14 cellular contexts compared by ENCODE assay signal in the genomic region with DNA sequence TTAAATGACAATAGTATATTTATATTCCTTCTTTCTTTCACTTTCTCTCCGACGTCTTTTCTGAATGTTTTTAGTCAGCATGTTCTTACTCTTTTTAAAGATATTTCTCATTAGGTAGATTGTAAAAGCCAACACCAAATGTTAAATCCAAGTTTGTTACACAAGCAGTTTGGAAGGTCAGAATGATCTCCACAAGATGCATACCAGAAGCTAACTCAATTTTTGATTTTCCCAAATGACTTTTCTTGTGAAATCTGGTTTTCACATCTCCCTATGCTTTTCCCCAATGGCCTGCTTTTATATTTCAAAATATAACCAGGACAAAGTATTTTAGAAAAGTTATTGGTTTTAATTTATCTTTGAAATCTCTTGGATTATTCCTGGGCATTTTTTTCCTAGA. TPM values are rescaled to one million over a fixed set of nuclear protein-coding genes. Genes with fewer than 3 reads are reported as not detected.
DNase-seq lines count a peak whose midpoint lies in the region; ATAC-seq and TF ChIP-seq lines count a peak whose summit lies in the region.
"Had no signal": no experiment of that assay in that cellular context is flagged by ENCODE, and none has a peak within 500 bp of the region (broad histone marks: within the 10 kb centered on the region; RNA-seq: fewer than 3 reads in every experiment).

No MANE protein-coding gene starts in this region.

- peaks cover 14 to 15% of the 10 kb centered on the region in 2 donors for H3K36me3 Mint-ChIP-seq in CD4-positive, alpha-beta memory T cell
- peaks cover 25% of the 10 kb centered on the region for H3K36me3 Mint-ChIP-seq in activated CD8-positive, alpha-beta T cell treated with anti-CD3 and anti-CD28 coated beads, Interleukin-2, amount 10 ng/mL, durations not matched to agents 7 days and 5 days (ENCODE audit: low read depth)

- H3K9me2 ChIP-seq in PC-9 (ENCODE audit: insufficient read depth), result peaks cover 4% of the 10 kb centered on the region; the same call in 1 of the 2 replicates

- no TSS peak for BruUV-seq in PC-9 (replicated peaks; lab: Mats Ljungman, UMichigan)

- intact Hi-C loops in CD4-positive, alpha-beta memory T cell (cut with micrococcal nuclease), result no loop called here
- intact Hi-C loops in left ventricle myocardium superior (cut with micrococcal nuclease), result no loop called here
- intact Hi-C loops in PC-9 (cut with micrococcal nuclease; ENCODE audit: unreplicated experiment), result no loop called here

- TF ChIP-seq CTCF in foreskin fibroblast (IDR thresholded peaks at IDR 0.05; ENCODE audit: low read depth, low read length) (no peak), PC-9 (conservative IDR thresholded peaks at IDR 0.05) (no peak)

- peak overlapping the region; percentile 40 for H3K27ac ChIP-seq in CD4-positive, alpha-beta memory T cell (ENCODE audit: low read depth, low read length)
- H3K27ac ChIP-seq in skin epidermis (peak overlapping the region in 16 of 21 experiments; percentile 19 to 83 (median 55)), PC-9 (no peak overlapping the region)

- no peak for DNase-seq in CD4-positive, alpha-beta memory T cell
- no peak for DNase-seq in activated CD8-positive, alpha-beta T cell treated with anti-CD3 and anti-CD28 coated beads, Interleukin-2, amount 10 ng/mL, durations not matched to agents 7 days and 5 days
- DNase-seq in left ventricle myocardium superior, result no peak
- DNase-seq in foreskin fibroblast, result no peak
- no peak for DNase-seq in PC-9
- no peak for DNase-seq in NOMO-1 treated with dmso at 0.1 percent for 144 hours (lab: John Stamatoyannopoulos, UW; ENCODE audit: unreplicated experiment)
- no peak for DNase-seq in KBM-7
- DNase-seq: activated B cell treated with CpG ODN at 0.5 μM for 24 hours, H9, NCI-H1436, NCI-H510A treated with DMSO at 0.1 percent for 48 hours, T-helper 1 cell had no signal

- no peak overlapping the region for H2AFZ ChIP-seq in PC-9

- peak overlapping the region; percentile 2 to 27 for H3K4me3 ChIP-seq in CD4-positive, alpha-beta memory T cell (ENCODE audit: low read length in 2 of 2)
- H3K4me3 ChIP-seq in skin epidermis, result peak overlapping the region in 1 of 7 experiments; percentile 2
- no peak overlapping the region for H3K4me3 ChIP-seq in foreskin fibroblast (ENCODE audit: low read depth in 1 of 2, low read length in 2 of 2)
- no peak overlapping the region for H3K4me3 ChIP-seq in PC-9

- H3K4me2 ChIP-seq in PC-9, result no peak overlapping the region

- H3K27me3 ChIP-seq in CD4-positive, alpha-beta memory T cell (ENCODE audit: insufficient read depth, low read length), result no peaks in the 10 kb centered on the region
- H3K27me3 ChIP-seq in PC-9 (ENCODE audit: insufficient read depth, low read depth), result no peaks in the 10 kb centered on the region

- POLR2A ChIA-PET in CD4-positive, alpha-beta memory T cell (lab: Charles Lee; ENCODE audit: partially characterized antibody), result interaction anchor here (0.8 to 8.7 kb wide), 8 partner anchors 8 to 1381 kb away, joined by 3 to 206 read pairs (median 11); partner anchors contain the start of gene BCL6
- POLR2A ChIA-PET in activated CD8-positive, alpha-beta T cell treated with anti-CD3 and anti-CD28 coated beads, Interleukin-2, amount 10 ng/mL, durations not matched to agents 7 days and 5 days (lab: Charles Lee), result interaction anchor here (2.7 kb wide), 1 partner anchor 9 kb away, joined by 10 read pairs; no protein-coding TSS in a partner anchor
- POLR2A ChIA-PET in PC-9 (lab: Charles Lee; ENCODE audit: unreplicated experiment), result no interaction called here

- CTCF ChIA-PET in CD4-positive, alpha-beta memory T cell (lab: Charles Lee; ENCODE audit: partially characterized antibody), result interaction anchor here (0.7 to 7.6 kb wide), 10 partner anchors 10 to 1383 kb away, joined by 3 to 78 read pairs (median 7); partner anchors contain the start of gene BCL6
- CTCF ChIA-PET in activated CD8-positive, alpha-beta T cell treated with anti-CD3 and anti-CD28 coated beads, Interleukin-2, amount 10 ng/mL, durations not matched to agents 7 days and 5 days (lab: Charles Lee), result interaction anchor here (1.4 to 2.5 kb wide), 3 partner anchors 8 to 81 kb away, joined by 3 to 15 read pairs (median 5); no protein-coding TSS in a partner anchor
- CTCF ChIA-PET in PC-9 (lab: Charles Lee), result no interaction called here

- peak overlapping the region; percentile 73 to 85 (median 78) for H3K4me3 Mint-ChIP-seq in CD4-positive, alpha-beta memory T cell
- H3K4me3 Mint-ChIP-seq in activated CD8-positive, alpha-beta T cell treated with anti-CD3 and anti-CD28 coated beads, Interleukin-2, amount 10 ng/mL, durations not matched to agents 7 days and 5 days, result peak overlapping the region; percentile 44
- H3K4me3 Mint-ChIP-seq: activated B cell treated with CpG ODN at 0.5 μM for 24 hours; activated T-helper 1 cell treated with anti-CD3 and anti-CD28 coated beads, Interleukin-12 subunit alpha, Interleukin-12 subunit beta, Interleukin-2, Interleukin-4 antibody, amounts not matched to agents 30 ng/mL and 10 ng/mL and 1 ng/mL, durations not matched to agents 14 hours and 24 hours and 36 hours; H9 had no signal

- no peaks in the 10 kb centered on the region for H3K27me3 Mint-ChIP-seq in CD4-positive, alpha-beta memory T cell
- H3K27me3 Mint-ChIP-seq in activated CD8-positive, alpha-beta T cell treated with anti-CD3 and anti-CD28 coated beads, Interleukin-2, amount 10 ng/mL, durations not matched to agents 7 days and 5 days (ENCODE audit: low read depth), result no peaks in the 10 kb centered on the region

- no peaks in the 10 kb centered on the region for H3K9me3 ChIP-seq in CD4-positive, alpha-beta memory T cell (ENCODE audit: control insufficient read depth in 1 of 2, low read length in 2 of 2)
- H3K9me3 ChIP-seq in PC-9 (ENCODE audit: insufficient read depth, low read depth), result peaks cover 6% of the 10 kb centered on the region; the same call in 1 of the 2 replicates

- in situ Hi-C loops in KBM-7 (cut with MboI; ENCODE audit: low pct_unique_long_range_greater_than_20kb, low sequenced_read_pairs), result no loop called here

- ATAC-seq in activated CD8-positive, alpha-beta T cell treated with anti-CD3 and anti-CD28 coated beads, Interleukin-2, amount 10 ng/mL, durations not matched to agents 7 days and 5 days, result no peak
- ATAC-seq in left ventricle myocardium superior, result peak; percentile 48

- H4K20me1 ChIP-seq in PC-9 (ENCODE audit: insufficient read depth), result no peaks in the 10 kb centered on the region

- peak overlapping the region in 6 of 7 donors; percentile 62 to 93 (median 88) for H3K27ac Mint-ChIP-seq in CD4-positive, alpha-beta memory T cell
- no peak overlapping the region for H3K27ac Mint-ChIP-seq in activated CD8-positive, alpha-beta T cell treated with anti-CD3 and anti-CD28 coated beads, Interleukin-2, amount 10 ng/mL, durations not matched to agents 7 days and 5 days
- H3K27ac Mint-ChIP-seq: activated B cell treated with CpG ODN at 0.5 μM for 24 hours; activated T-helper 1 cell treated with anti-CD3 and anti-CD28 coated beads, Interleukin-12 subunit alpha, Interleukin-12 subunit beta, Interleukin-2, Interleukin-4 antibody, amounts not matched to agents 30 ng/mL and 10 ng/mL and 1 ng/mL, durations not matched to agents 14 hours and 24 hours and 36 hours; H9 had no signal

- H3K4me1 ChIP-seq in CD4-positive, alpha-beta memory T cell (ENCODE audit: insufficient read depth, low read length), result peaks cover 45% of the 10 kb centered on the region
- H3K4me1 ChIP-seq in PC-9 (replicated peaks; ENCODE audit: insufficient read depth), result no peaks in the 10 kb centered on the region

- no peaks in the 10 kb centered on the region for H3K36me3 ChIP-seq in CD4-positive, alpha-beta memory T cell (ENCODE audit: insufficient read depth, low read length)
- no peaks in the 10 kb centered on the region for H3K36me3 ChIP-seq in PC-9 (ENCODE audit: low read depth)

- H3K9me3 Mint-ChIP-seq in CD4-positive, alpha-beta memory T cell, result peaks cover 0 to 18% (median 12%) of the 10 kb centered on the region in 8 donors
- H3K9me3 Mint-ChIP-seq in activated CD8-positive, alpha-beta T cell treated with anti-CD3 and anti-CD28 coated beads, Interleukin-2, amount 10 ng/mL, durations not matched to agents 7 days and 5 days (ENCODE audit: insufficient read depth), result peaks cover 23% of the 10 kb centered on the region

- H3K4me1 Mint-ChIP-seq in CD4-positive, alpha-beta memory T cell, result peaks cover 15 to 61% (median 34%) of the 10 kb centered on the region in 4 donors
- H3K4me1 Mint-ChIP-seq in activated CD8-positive, alpha-beta T cell treated with anti-CD3 and anti-CD28 coated beads, Interleukin-2, amount 10 ng/mL, durations not matched to agents 7 days and 5 days (ENCODE audit: low read depth), result peaks cover 19% of the 10 kb centered on the region
- H3K4me1 Mint-ChIP-seq: activated B cell treated with CpG ODN at 0.5 μM for 24 hours had no signal

- no peaks in the 10 kb centered on the region for H3F3A ChIP-seq in PC-9 (ENCODE audit: insufficient read depth, low read depth)

- no peaks in the 10 kb centered on the region for H3K79me2 ChIP-seq in PC-9 (ENCODE audit: low read depth)

RNA-seq across cellular contexts. Expression of gene TPRG1, which starts 49.7 kb away (rescaled TPM):
- total RNA-seq in CD4-positive, alpha-beta memory T cell, result 10 to 100 TPM; 52.5 to 61.4 TPM
- 10 to 100 TPM in 1 of 2 donors, 1 to 10 TPM in 1; 8.2 to 11.0 TPM for polyA plus RNA-seq in CD4-positive, alpha-beta memory T cell
- 1 to 10 TPM in 1 of 2 experiments, under 1 TPM in 1; 0.86 to 1.0 TPM for total RNA-seq in activated CD8-positive, alpha-beta T cell treated with anti-CD3 and anti-CD28 coated beads, Interleukin-2, amount 10 ng/mL, durations not matched to agents 7 days and 5 days
- total RNA-seq in left ventricle myocardium superior (2.7 TPM), PC-9 (2021) (1.7 and 1.9 TPM in 2 replicates)

Comparison
In these comparisons a context has a peak if more than half of its experiments do, and no peak if none do; other contexts are left out.
1. H3K4me3 ChIP-seq: peak in CD4-positive, alpha-beta memory T cell (2 of 2); none in foreskin fibroblast (0 of 2) and PC-9 (single experiment).
2. RNA of gene TPRG1, which starts 49.7 kb away (total RNA-seq): 52.5 to 61.4 TPM in CD4-positive, alpha-beta memory T cell; 2.7 TPM in left ventricle myocardium superior (single experiment), 1.7 to 1.9 TPM in PC-9 and 0.86 to 1.0 TPM in activated CD8-positive, alpha-beta T cell treated with anti-CD3 and anti-CD28 coated beads, Interleukin-2, amount 10 ng/mL, durations not matched to agents 7 days and 5 days; every median in the first group is over 10 times any median in the second.